In the genomic region with DNA sequence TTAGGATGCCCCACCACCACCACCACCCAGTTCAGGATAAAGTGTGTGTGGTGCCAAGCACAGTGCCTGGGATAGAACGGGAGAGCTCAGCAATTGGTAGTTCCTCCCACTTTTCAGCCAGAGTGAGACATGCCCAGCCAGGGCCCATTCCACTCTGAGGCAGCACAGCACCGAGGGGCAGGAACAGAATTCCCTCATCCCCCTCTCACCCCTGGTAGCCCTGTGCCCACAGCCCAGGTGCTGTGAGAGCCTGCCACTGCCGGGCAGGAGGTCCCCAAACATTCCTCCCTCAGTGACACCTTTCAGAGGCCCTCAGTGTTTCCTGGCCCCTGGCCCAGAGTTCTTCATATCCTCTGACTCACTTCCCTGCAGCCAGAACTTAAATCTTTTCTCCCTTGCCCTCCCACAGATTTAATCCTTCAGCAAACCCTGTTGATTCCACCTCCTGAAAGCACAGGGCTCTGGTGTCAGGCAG, we compare ENCODE assay signal across 10 cellular contexts. TPM values are rescaled to one million over a fixed set of nuclear protein-coding genes. Genes with fewer than 3 reads are reported as not detected.
DNase-seq lines count a peak whose midpoint lies in the region; ATAC-seq and TF ChIP-seq lines count a peak whose summit lies in the region.
"Had no signal": no experiment of that assay in that cellular context is flagged by ENCODE, and none has a peak within 500 bp of the region (broad histone marks: within the 10 kb centered on the region; RNA-seq: fewer than 3 reads in every experiment).

No MANE protein-coding gene starts in this region.

- DNase-seq in MCF 10A (ENCODE audit: unreplicated experiment) (peak; percentile 87), breast epithelium (ENCODE audit: low spot score in 2 of 2) (no peak), RPMI7951 (ENCODE audit: low read depth) (peak; percentile 82), fibroblast of peridontal ligament (ENCODE audit: extremely low read depth) (peak; percentile 55), upper lobe of right lung (no peak), NCI-H1417 treated with DMSO at 0.1 percent for 48 hours (lab: John Stamatoyannopoulos, UW) (no peak), GM20000 (ENCODE audit: low spot score) (no peak)

- H3K4me1 ChIP-seq in breast epithelium (no peaks in the 10 kb centered on the region), upper lobe of right lung (no peaks in the 10 kb centered on the region)

- peaks cover 21% of the 10 kb centered on the region for H3K4me1 Mint-ChIP-seq in MCF 10A (ENCODE audit: insufficient read depth, unreplicated experiment)

- POLR2A ChIA-PET in MCF 10A (lab: Yijun Ruan, JAX): no interaction called here

- peaks cover 0 to 68% of the 10 kb centered on the region in 2 donors for H3K27me3 ChIP-seq in breast epithelium
- no peaks in the 10 kb centered on the region for H3K27me3 ChIP-seq in upper lobe of right lung

- intact Hi-C loops in MCF 10A (cut with micrococcal nuclease): loop anchor here (1.0 to 2.0 kb wide), 3 partner anchors 58 to 882 kb away; a partner anchor contains a TSS
- intact Hi-C loops in breast epithelium (cut with DNase I; ENCODE audit: low total_unique reads): no loop called here
- intact Hi-C loops in upper lobe of right lung (cut with DNase I): loop anchor here (10.0 kb wide), 1 partner anchor 60 kb away; no protein-coding TSS in a partner anchor

- no peak overlapping the region for H3K4me3 Mint-ChIP-seq in MCF 10A (ENCODE audit: unreplicated experiment)

- H3K27ac ChIP-seq in breast epithelium: no peak overlapping the region
- no peak overlapping the region for H3K27ac ChIP-seq in upper lobe of right lung
- H3K27ac ChIP-seq: thoracic aorta had no signal

- no peaks in the 10 kb centered on the region for H3K36me3 Mint-ChIP-seq in MCF 10A (ENCODE audit: insufficient read depth, unreplicated experiment)

- H3K9me3 ChIP-seq in breast epithelium: no peaks in the 10 kb centered on the region
- H3K9me3 ChIP-seq in upper lobe of right lung: no peaks in the 10 kb centered on the region
- H3K9me3 ChIP-seq: thoracic aorta had no signal

- H3K36me3 ChIP-seq in breast epithelium: no peaks in the 10 kb centered on the region
- no peaks in the 10 kb centered on the region for H3K36me3 ChIP-seq in upper lobe of right lung
- H3K36me3 ChIP-seq: thoracic aorta had no signal

- peaks cover 58% of the 10 kb centered on the region for H3K27me3 Mint-ChIP-seq in MCF 10A (ENCODE audit: insufficient read depth, unreplicated experiment)

- TF ChIP-seq POLR2A in breast epithelium (IDR thresholded peaks at IDR 0.05): no peak

- TF ChIP-seq CTCF in MCF 10A (IDR thresholded peaks at IDR 0.05; ENCODE audit: unreplicated experiment) (no peak), breast epithelium (IDR thresholded peaks at IDR 0.05) (no peak), upper lobe of right lung (IDR thresholded peaks at IDR 0.05) (no peak), GM20000 (IDR thresholded peaks at IDR 0.05; ENCODE audit: extremely low read depth, missing control alignments) (no peak)

- no peak overlapping the region for H3K4me3 ChIP-seq in breast epithelium
- H3K4me3 ChIP-seq in upper lobe of right lung: no peak overlapping the region
- H3K4me3 ChIP-seq: thoracic aorta had no signal

- peak; percentile 43 for ATAC-seq in upper lobe of right lung
- no peak for ATAC-seq in HG03139 (IDR thresholded peaks at IDR 0.05; ENCODE audit: unreplicated experiment)

- BruUV-seq in MCF 10A (replicated peaks; lab: Mats Ljungman, UMichigan): no TSS peak

- CTCF ChIA-PET in MCF 10A (lab: Yijun Ruan, JAX): interaction anchor here (0.6 to 8.3 kb wide), 20 partner anchors 10 to 1107 kb away, joined by 3 to 67 read pairs (median 4); a partner anchor contains a TSS

- H3K9me3 Mint-ChIP-seq in MCF 10A (ENCODE audit: unreplicated experiment): no peaks in the 10 kb centered on the region

- peak overlapping the region; percentile 25 for H3K27ac Mint-ChIP-seq in MCF 10A (ENCODE audit: low read depth, unreplicated experiment)

RNA-seq across cellular contexts. Expression of a gene that starts 8.1 kb away (rescaled TPM):
- not detected in 2 replicates for total RNA-seq in MCF 10A (2022)
- under 1 TPM in 1 of 3 donors, not detected in 2; 0.66 TPM for total RNA-seq in breast epithelium
- not detected in 2 replicates for total RNA-seq in RPMI7951 (2014; rRNA removed; shearing (Covaris generic))
- not detected for total RNA-seq in upper lobe of right lung
- total RNA-seq: glomerular endothelial cell, thoracic aorta had no signal

RNA-seq across cellular contexts. Expression of a gene that starts 25.2 kb away (rescaled TPM):
- not detected in 2 replicates for total RNA-seq in MCF 10A (2022)
- under 1 TPM in 2 of 3 donors, not detected in 1; 0.32 to 0.33 TPM for total RNA-seq in breast epithelium
- not detected in 2 replicates for total RNA-seq in RPMI7951 (2014; rRNA removed; shearing (Covaris generic))
- total RNA-seq in upper lobe of right lung: 0.61 TPM
- total RNA-seq: glomerular endothelial cell, thoracic aorta had no signal

Comparison
In these comparisons a context has a peak if more than half of its experiments do, and no peak if none do; other contexts are left out.
1. DNase-seq: peak in MCF 10A (single experiment), RPMI7951 (single experiment) and fibroblast of peridontal ligament (single experiment); none in breast epithelium (0 of 2), upper lobe of right lung (single experiment), NCI-H1417 treated with DMSO at 0.1 percent for 48 hours (single experiment) and GM20000 (single experiment).